8 cellular contexts compared by ENCODE assay signal in the genomic region with DNA sequence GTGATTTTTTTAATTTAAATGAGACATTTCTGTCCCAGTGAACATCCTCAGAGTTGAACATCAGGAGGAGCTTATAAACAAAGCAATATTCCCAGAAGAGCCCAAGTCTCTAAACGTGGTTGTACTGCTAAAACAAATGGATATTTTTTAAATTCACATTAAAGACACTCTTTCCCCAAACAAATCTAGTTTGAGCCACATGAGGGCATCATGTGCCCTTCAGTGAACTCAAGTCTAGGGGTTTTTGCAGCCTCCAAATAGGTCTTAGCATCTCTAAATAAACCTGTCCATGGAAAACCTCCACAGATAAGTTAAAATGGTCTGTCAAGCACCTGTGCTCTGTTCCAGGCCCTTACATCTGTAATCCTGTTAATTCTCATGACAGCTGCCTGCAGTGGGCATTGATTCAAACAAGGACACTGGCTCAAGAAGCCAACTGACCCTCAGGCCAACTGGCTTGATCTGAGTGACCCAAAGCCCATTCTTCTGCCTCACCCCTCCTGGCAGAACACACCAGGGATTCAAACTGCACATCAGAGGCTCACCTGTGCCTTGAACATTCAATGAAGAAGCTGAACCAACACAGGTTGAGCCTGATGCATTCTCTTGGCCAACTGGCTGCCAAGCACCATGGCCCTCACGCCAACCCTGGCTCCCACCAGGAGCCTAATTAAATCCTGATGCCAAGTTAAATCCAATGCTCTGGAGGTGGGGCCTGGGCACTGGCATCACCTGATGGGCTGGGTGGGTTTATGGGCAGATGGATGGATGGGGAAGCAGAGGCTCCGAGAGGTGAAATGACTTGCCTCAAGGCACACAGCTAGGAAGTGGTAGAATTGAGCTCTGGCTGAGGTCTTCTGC. TPM values are rescaled to one million over a fixed set of nuclear protein-coding genes. Genes with fewer than 3 reads are reported as not detected.
DNase-seq lines count a peak whose midpoint lies in the region; ATAC-seq and TF ChIP-seq lines count a peak whose summit lies in the region.

No MANE protein-coding gene starts in this region.

- peak; percentile 52 to 58 for TF ChIP-seq RAD21 in liver (IDR thresholded peaks at IDR 0.05)

- no peaks in the 10 kb centered on the region for H3K79me2 ChIP-seq in GM23338 (replicated peaks; ENCODE audit: insufficient read depth)

- H3K4me3 ChIP-seq in BLaER1 = no peak overlapping the region
- H3K4me3 ChIP-seq in GM23338 = no peak overlapping the region
- H3K4me3 ChIP-seq in liver (ENCODE audit: low read depth in 1 of 3, low read length in 3 of 3) = no peak overlapping the region

- H3K9ac ChIP-seq in BLaER1 = no peak overlapping the region
- H3K9ac ChIP-seq in liver (ENCODE audit: low read depth in 1 of 2, low read length in 2 of 2) = no peak overlapping the region

- no peaks in the 10 kb centered on the region for H3K9me2 ChIP-seq in GM23338 (ENCODE audit: insufficient read depth)

- CTCF ChIA-PET in activated CD8-positive, alpha-beta T cell treated with anti-CD3 and anti-CD28 coated beads, Interleukin-2, amount 10 ng/mL, durations not matched to agents 7 days and 5 days (lab: Charles Lee) = interaction anchor here (0.7 to 19.8 kb wide), 16 partner anchors 9 to 235 kb away, joined by 3 to 574 read pairs (median 4); a partner anchor contains a TSS

- intact Hi-C loops in left colon (cut with DNase I, micrococcal nuclease) = no loop called here

- peaks cover 34% of the 10 kb centered on the region for H3K36me3 ChIP-seq in BLaER1
- H3K36me3 ChIP-seq in GM23338 (ENCODE audit: insufficient read depth) = peaks cover 32% of the 10 kb centered on the region
- peaks cover 0 to 33% (median 24%) of the 10 kb centered on the region in 4 donors for H3K36me3 ChIP-seq in liver (ENCODE audit: control insufficient read depth in 4 of 4, insufficient read depth in 3 of 4, low read depth in 1 of 4, low read length in 3 of 4)

- 0 out of 2 replicates have a peak, but pooled peaks cover 3% of the 10 kb centered on the region for H3F3A ChIP-seq in GM23338 (replicated peaks; ENCODE audit: low read depth)

- ATAC-seq in GM23338 (peak; percentile 62), left colon (no peak), GM21737 (IDR thresholded peaks at IDR 0.05; ENCODE audit: unreplicated experiment) (no peak)
- ATAC-seq in activated CD8-positive, alpha-beta T cell treated with anti-CD3 and anti-CD28 coated beads, Interleukin-2, amount 10 ng/mL, durations not matched to agents 7 days and 5 days = no peak

- H3K27ac ChIP-seq in BLaER1 = no peak overlapping the region
- no peak overlapping the region for H3K27ac ChIP-seq in GM23338 (ENCODE audit: low read depth)
- no peak overlapping the region for H3K27ac ChIP-seq in liver (ENCODE audit: low read depth in 1 of 2, low read length in 2 of 2)

- no peaks in the 10 kb centered on the region for H3K27me3 Mint-ChIP-seq in GM23338 (ENCODE audit: insufficient read depth, low read depth, poor library complexity)
- no peaks in the 10 kb centered on the region for H3K27me3 Mint-ChIP-seq in activated CD8-positive, alpha-beta T cell treated with anti-CD3 and anti-CD28 coated beads, Interleukin-2, amount 10 ng/mL, durations not matched to agents 7 days and 5 days (ENCODE audit: low read depth)
- no peaks in the 10 kb centered on the region for H3K27me3 Mint-ChIP-seq in glutamatergic neuron (ENCODE audit: unreplicated experiment)

- WGBS in liver = 67% methylated on average over 3 of the region's 3 CpGs

- H3K4me1 ChIP-seq in BLaER1 (peaks cover 90% of the 10 kb centered on the region), GM23338 (ENCODE audit: insufficient read depth) (no peaks in the 10 kb centered on the region), liver (ENCODE audit: control insufficient read depth in 4 of 4, insufficient read depth in 4 of 4, low read length in 3 of 4) (peaks cover 0 to 4% (median 2%) of the 10 kb centered on the region in 4 donors)

- no peak overlapping the region for H2AFZ ChIP-seq in GM23338

- no peaks in the 10 kb centered on the region for H3K4me1 Mint-ChIP-seq in GM23338
- H3K4me1 Mint-ChIP-seq in activated CD8-positive, alpha-beta T cell treated with anti-CD3 and anti-CD28 coated beads, Interleukin-2, amount 10 ng/mL, durations not matched to agents 7 days and 5 days (ENCODE audit: low read depth) = peaks cover 79% of the 10 kb centered on the region
- peaks cover 3% of the 10 kb centered on the region for H3K4me1 Mint-ChIP-seq in glutamatergic neuron (ENCODE audit: low read depth, unreplicated experiment)

- H3K27me3 ChIP-seq in BLaER1 = no peaks in the 10 kb centered on the region
- no peaks in the 10 kb centered on the region for H3K27me3 ChIP-seq in GM23338 (ENCODE audit: insufficient read depth)
- no peaks in the 10 kb centered on the region for H3K27me3 ChIP-seq in liver (ENCODE audit: control insufficient read depth in 4 of 4, insufficient read depth in 4 of 4, low read length in 3 of 4)

- H3K9me3 Mint-ChIP-seq in GM23338 = no peaks in the 10 kb centered on the region
- no peaks in the 10 kb centered on the region for H3K9me3 Mint-ChIP-seq in activated CD8-positive, alpha-beta T cell treated with anti-CD3 and anti-CD28 coated beads, Interleukin-2, amount 10 ng/mL, durations not matched to agents 7 days and 5 days (ENCODE audit: insufficient read depth)
- no peaks in the 10 kb centered on the region for H3K9me3 Mint-ChIP-seq in glutamatergic neuron (ENCODE audit: unreplicated experiment)

- H3K9me3 ChIP-seq in BLaER1 (no peaks in the 10 kb centered on the region), liver (ENCODE audit: control insufficient read depth in 4 of 4, low read length in 3 of 4) (no peaks in the 10 kb centered on the region)

- H3K4me3 Mint-ChIP-seq in GM23338 (no peak overlapping the region), glutamatergic neuron (ENCODE audit: unreplicated experiment) (no peak overlapping the region)
- no peak overlapping the region for H3K4me3 Mint-ChIP-seq in activated CD8-positive, alpha-beta T cell treated with anti-CD3 and anti-CD28 coated beads, Interleukin-2, amount 10 ng/mL, durations not matched to agents 7 days and 5 days

- TF ChIP-seq CTCF in GM23338 (conservative IDR thresholded peaks at IDR 0.05; ENCODE audit: low read depth in 2 of 2) (peak; percentile 53 to 69), liver (IDR thresholded peaks at IDR 0.05; ENCODE audit: low read depth, low read length, missing input control) (no peak), glutamatergic neuron (IDR thresholded peaks at IDR 0.05; ENCODE audit: partially characterized antibody, unreplicated experiment) (no peak)

- peaks cover 12% of the 10 kb centered on the region; the same call in 1 of the 2 replicates for H4K20me1 ChIP-seq in BLaER1
- no peaks in the 10 kb centered on the region for H4K20me1 ChIP-seq in GM23338 (replicated peaks; ENCODE audit: insufficient read depth)

- POLR2A ChIA-PET in activated CD8-positive, alpha-beta T cell treated with anti-CD3 and anti-CD28 coated beads, Interleukin-2, amount 10 ng/mL, durations not matched to agents 7 days and 5 days (lab: Charles Lee) = interaction anchor here (1.7 to 5.0 kb wide), 2 partner anchors 9 to 47 kb away, joined by 7 to 43 read pairs; a partner anchor contains a TSS

- DNase-seq in GM23338 (ENCODE audit: low spot score) = peak; percentile 57
- peak; percentile 33 for DNase-seq in activated CD8-positive, alpha-beta T cell treated with anti-CD3 and anti-CD28 coated beads, Interleukin-2, amount 10 ng/mL, durations not matched to agents 7 days and 5 days
- no peak for DNase-seq in glutamatergic neuron
- no peak for DNase-seq in left colon
- no peak for DNase-seq in SKM-1 treated with dmso at 0.1 percent for 144 hours (lab: John Stamatoyannopoulos, UW; ENCODE audit: unreplicated experiment)

- H3K27ac Mint-ChIP-seq in GM23338 (no peak overlapping the region), glutamatergic neuron (ENCODE audit: unreplicated experiment) (no peak overlapping the region)
- H3K27ac Mint-ChIP-seq in activated CD8-positive, alpha-beta T cell treated with anti-CD3 and anti-CD28 coated beads, Interleukin-2, amount 10 ng/mL, durations not matched to agents 7 days and 5 days = peak overlapping the region; percentile 40

- H3K4me2 ChIP-seq in BLaER1 = peak overlapping the region; percentile 29
- H3K4me2 ChIP-seq in GM23338 = no peak overlapping the region

- H3K36me3 Mint-ChIP-seq in GM23338 (ENCODE audit: low read depth) = peaks cover 29% of the 10 kb centered on the region
- H3K36me3 Mint-ChIP-seq in activated CD8-positive, alpha-beta T cell treated with anti-CD3 and anti-CD28 coated beads, Interleukin-2, amount 10 ng/mL, durations not matched to agents 7 days and 5 days (ENCODE audit: low read depth) = peaks cover 39% of the 10 kb centered on the region
- no peaks in the 10 kb centered on the region for H3K36me3 Mint-ChIP-seq in glutamatergic neuron (ENCODE audit: unreplicated experiment)

RNA-seq across cellular contexts. Expression of a gene that starts 8.6 kb away (rescaled TPM):
- total RNA-seq in GM23338 (2014; rRNA removed; shearing (Covaris generic)) = 88.0 and 123 TPM in 2 replicates
- polyA plus RNA-seq in GM23338 (2016; fragmentation: Nextera tagmentation; extraction: Ambion mirVana) (110 and 129 TPM in 2 replicates), liver (10 to 100 TPM; 52.0 to 85.9 TPM)
- total RNA-seq in activated CD8-positive, alpha-beta T cell treated with anti-CD3 and anti-CD28 coated beads, Interleukin-2, amount 10 ng/mL, durations not matched to agents 7 days and 5 days = 10 to 100 TPM; 58.5 to 59.5 TPM
- total RNA-seq in liver (10 to 100 TPM; 42.3 to 75.6 TPM), glutamatergic neuron (ENCODE audit: unreplicated experiment) (48.4 TPM), left colon (10 to 100 TPM; 87.2 to 97.3 TPM)

RNA-seq across cellular contexts. Expression of a gene that starts 10.0 kb away (rescaled TPM):
- 112 and 123 TPM in 2 replicates for total RNA-seq in GM23338 (2014; rRNA removed; shearing (Covaris generic))
- polyA plus RNA-seq in GM23338 (2016; fragmentation: Nextera tagmentation; extraction: Ambion mirVana) = 49.7 and 49.8 TPM in 2 replicates
- 10 to 100 TPM; 67.9 to 76.9 TPM for total RNA-seq in activated CD8-positive, alpha-beta T cell treated with anti-CD3 and anti-CD28 coated beads, Interleukin-2, amount 10 ng/mL, durations not matched to agents 7 days and 5 days
- total RNA-seq in liver = 10 to 100 TPM; 36.6 to 37.1 TPM
- polyA plus RNA-seq in liver = 10 to 100 TPM in 1 of 2 donors, 1 to 10 TPM in 1; 5.9 to 10.5 TPM
- total RNA-seq in glutamatergic neuron (ENCODE audit: unreplicated experiment) = 72.6 TPM
- total RNA-seq in left colon = 10 to 100 TPM; 43.9 to 47.9 TPM

RNA-seq across cellular contexts. Expression of a gene that starts 26.9 kb away (rescaled TPM):
- 0.07 and 0.35 TPM in 2 replicates for total RNA-seq in GM23338 (2014; rRNA removed; shearing (Covaris generic))
- polyA plus RNA-seq in GM23338 (2016; fragmentation: Nextera tagmentation; extraction: Ambion mirVana) (0.06 TPM in 1 of 2 replicates, not detected in the other), liver (under 1 TPM; 0.14 to 0.51 TPM)
- total RNA-seq in activated CD8-positive, alpha-beta T cell treated with anti-CD3 and anti-CD28 coated beads, Interleukin-2, amount 10 ng/mL, durations not matched to agents 7 days and 5 days = not detected
- total RNA-seq in liver (1 to 10 TPM in 1 of 2 donors, under 1 TPM in 1; 0.25 to 2.6 TPM), glutamatergic neuron (ENCODE audit: unreplicated experiment) (0.15 TPM), left colon (1 to 10 TPM; 3.6 to 8.0 TPM)

RNA-seq across cellular contexts. Expression of a gene that starts 55.9 kb away (rescaled TPM):
- total RNA-seq in GM23338 (2014; rRNA removed; shearing (Covaris generic)) = 4.9 and 6.0 TPM in 2 replicates
- polyA plus RNA-seq in GM23338 (2016; fragmentation: Nextera tagmentation; extraction: Ambion mirVana) (5.3 and 7.6 TPM in 2 replicates), liver (1 to 10 TPM; 4.1 to 9.0 TPM)
- 1 to 10 TPM; 4.6 to 5.2 TPM for total RNA-seq in activated CD8-positive, alpha-beta T cell treated with anti-CD3 and anti-CD28 coated beads, Interleukin-2, amount 10 ng/mL, durations not matched to agents 7 days and 5 days
- total RNA-seq in liver (10 to 100 TPM in 1 of 2 donors, 1 to 10 TPM in 1; 3.6 to 20.9 TPM), glutamatergic neuron (ENCODE audit: unreplicated experiment) (4.8 TPM), left colon (1 to 10 TPM; 4.6 to 5.3 TPM)

Comparison
In these comparisons a context has a peak if more than half of its experiments do, and no peak if none do; other contexts are left out.
1. DNase-seq: peak in GM23338 (single experiment) and activated CD8-positive, alpha-beta T cell treated with anti-CD3 and anti-CD28 coated beads, Interleukin-2, amount 10 ng/mL, durations not matched to agents 7 days and 5 days (single experiment); none in glutamatergic neuron (single experiment), left colon (0 of 2) and SKM-1 treated with dmso at 0.1 percent for 144 hours (single experiment).
2. CTCF ChIP-seq: peak in GM23338 (2 of 2); none in liver (single experiment) and glutamatergic neuron (single experiment).